Comparison of ENCODE assay signal across 1 cellular context in the genomic region with DNA sequence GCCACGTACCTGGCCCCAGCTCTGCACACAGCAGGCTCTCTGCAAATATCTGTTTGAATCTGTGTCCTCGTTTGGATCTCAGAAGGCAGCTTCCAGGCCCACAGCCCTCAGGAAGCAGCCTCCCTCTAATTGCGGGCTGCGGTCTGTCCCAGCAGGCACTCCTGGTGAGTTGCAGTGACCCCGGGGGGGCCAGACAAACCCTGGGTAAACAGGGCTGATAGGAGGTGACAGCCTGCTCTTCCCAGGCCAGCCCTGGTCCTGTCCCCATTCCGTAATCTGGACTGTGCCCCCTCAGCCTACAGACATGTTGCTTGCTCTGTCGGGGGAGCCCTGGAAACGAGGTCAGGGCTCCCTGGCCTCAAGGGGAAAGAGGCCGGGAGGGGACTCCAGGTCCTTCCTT.
TF ChIP-seq lines count a peak whose summit lies in the region.

No MANE protein-coding gene starts in this region.

TF ChIP-seq in HepG2, 621 proteins besides CTCF, POLR2A, EP300 and RAD21 (continued from another document and continues in another):
- TF ChIP-seq, protein P1, sequence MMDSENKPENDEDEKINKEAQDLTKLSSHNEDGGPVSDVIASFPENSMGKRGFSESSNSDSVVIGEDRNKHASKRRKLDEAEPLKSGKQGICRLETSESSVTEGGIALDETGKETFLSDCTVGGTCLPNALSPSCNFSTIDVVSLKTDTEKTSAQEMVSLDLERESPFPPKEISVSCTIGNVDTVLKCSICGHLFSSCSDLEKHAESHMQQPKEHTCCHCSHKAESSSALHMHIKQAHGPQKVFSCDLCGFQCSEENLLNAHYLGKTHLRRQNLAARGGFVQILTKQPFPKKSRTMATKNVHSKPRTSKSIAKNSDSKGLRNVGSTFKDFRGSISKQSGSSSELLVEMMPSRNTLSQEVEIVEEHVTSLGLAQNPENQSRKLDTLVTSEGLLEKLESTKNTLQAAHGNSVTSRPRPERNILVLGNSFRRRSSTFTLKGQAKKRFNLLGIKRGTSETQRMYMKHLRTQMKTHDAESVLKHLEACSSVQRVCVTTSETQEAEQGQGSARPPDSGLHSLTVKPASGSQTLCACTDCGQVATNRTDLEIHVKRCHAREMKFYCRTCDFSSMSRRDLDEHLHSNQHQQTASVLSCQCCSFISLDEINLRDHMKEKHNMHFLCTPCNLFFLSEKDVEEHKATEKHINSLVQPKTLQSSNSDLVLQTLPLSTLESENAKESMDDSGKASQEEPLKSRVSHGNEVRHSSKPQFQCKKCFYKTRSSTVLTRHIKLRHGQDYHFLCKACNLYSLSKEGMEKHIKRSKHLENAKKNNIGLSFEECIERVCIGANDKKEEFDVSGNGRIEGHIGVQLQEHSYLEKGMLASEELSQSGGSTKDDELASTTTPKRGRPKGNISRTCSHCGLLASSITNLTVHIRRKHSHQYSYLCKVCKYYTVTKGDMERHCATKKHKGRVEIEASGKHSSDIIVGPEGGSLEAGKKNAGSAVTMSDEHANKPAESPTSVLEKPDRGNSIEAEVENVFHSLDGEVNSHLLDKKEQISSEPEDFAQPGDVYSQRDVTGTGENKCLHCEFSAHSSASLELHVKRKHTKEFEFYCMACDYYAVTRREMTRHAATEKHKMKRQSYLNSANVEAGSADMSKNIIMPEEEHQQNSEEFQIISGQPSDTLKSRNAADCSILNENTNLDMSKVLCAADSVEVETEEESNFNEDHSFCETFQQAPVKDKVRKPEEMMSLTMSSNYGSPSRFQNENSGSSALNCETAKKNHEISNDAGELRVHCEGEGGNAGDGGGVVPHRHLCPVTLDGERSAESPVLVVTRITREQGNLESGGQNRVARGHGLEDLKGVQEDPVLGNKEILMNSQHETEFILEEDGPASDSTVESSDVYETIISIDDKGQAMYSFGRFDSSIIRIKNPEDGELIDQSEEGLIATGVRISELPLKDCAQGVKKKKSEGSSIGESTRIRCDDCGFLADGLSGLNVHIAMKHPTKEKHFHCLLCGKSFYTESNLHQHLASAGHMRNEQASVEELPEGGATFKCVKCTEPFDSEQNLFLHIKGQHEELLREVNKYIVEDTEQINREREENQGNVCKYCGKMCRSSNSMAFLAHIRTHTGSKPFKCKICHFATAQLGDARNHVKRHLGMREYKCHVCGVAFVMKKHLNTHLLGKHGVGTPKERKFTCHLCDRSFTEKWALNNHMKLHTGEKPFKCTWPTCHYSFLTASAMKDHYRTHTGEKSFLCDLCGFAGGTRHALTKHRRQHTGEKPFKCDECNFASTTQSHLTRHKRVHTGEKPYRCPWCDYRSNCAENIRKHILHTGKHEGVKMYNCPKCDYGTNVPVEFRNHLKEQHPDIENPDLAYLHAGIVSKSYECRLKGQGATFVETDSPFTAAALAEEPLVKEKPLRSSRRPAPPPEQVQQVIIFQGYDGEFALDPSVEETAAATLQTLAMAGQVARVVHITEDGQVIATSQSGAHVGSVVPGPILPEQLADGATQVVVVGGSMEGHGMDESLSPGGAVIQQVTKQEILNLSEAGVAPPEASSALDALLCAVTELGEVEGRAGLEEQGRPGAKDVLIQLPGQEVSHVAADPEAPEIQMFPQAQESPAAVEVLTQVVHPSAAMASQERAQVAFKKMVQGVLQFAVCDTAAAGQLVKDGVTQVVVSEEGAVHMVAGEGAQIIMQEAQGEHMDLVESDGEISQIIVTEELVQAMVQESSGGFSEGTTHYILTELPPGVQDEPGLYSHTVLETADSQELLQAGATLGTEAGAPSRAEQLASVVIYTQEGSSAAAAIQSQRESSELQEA (CRISPR knock-in tag; IDR thresholded peaks at IDR 0.05; ENCODE audit: not compliant biosample characterization), result no peak
- TF ChIP-seq ZNF773 (CRISPR knock-in tag; IDR thresholded peaks at IDR 0.05; ENCODE audit: borderline replicate concordance), result no peak
- no peak for TF ChIP-seq GPBP1L1 (CRISPR knock-in tag; IDR thresholded peaks at IDR 0.05)
- TF ChIP-seq NFATC3 (CRISPR knock-in tag; IDR thresholded peaks at IDR 0.05), result no peak
- no peak for TF ChIP-seq TBL1XR1 (IDR thresholded peaks at IDR 0.05; ENCODE audit: borderline replicate concordance, low read length, partially characterized antibody)
- TF ChIP-seq, protein P2, sequence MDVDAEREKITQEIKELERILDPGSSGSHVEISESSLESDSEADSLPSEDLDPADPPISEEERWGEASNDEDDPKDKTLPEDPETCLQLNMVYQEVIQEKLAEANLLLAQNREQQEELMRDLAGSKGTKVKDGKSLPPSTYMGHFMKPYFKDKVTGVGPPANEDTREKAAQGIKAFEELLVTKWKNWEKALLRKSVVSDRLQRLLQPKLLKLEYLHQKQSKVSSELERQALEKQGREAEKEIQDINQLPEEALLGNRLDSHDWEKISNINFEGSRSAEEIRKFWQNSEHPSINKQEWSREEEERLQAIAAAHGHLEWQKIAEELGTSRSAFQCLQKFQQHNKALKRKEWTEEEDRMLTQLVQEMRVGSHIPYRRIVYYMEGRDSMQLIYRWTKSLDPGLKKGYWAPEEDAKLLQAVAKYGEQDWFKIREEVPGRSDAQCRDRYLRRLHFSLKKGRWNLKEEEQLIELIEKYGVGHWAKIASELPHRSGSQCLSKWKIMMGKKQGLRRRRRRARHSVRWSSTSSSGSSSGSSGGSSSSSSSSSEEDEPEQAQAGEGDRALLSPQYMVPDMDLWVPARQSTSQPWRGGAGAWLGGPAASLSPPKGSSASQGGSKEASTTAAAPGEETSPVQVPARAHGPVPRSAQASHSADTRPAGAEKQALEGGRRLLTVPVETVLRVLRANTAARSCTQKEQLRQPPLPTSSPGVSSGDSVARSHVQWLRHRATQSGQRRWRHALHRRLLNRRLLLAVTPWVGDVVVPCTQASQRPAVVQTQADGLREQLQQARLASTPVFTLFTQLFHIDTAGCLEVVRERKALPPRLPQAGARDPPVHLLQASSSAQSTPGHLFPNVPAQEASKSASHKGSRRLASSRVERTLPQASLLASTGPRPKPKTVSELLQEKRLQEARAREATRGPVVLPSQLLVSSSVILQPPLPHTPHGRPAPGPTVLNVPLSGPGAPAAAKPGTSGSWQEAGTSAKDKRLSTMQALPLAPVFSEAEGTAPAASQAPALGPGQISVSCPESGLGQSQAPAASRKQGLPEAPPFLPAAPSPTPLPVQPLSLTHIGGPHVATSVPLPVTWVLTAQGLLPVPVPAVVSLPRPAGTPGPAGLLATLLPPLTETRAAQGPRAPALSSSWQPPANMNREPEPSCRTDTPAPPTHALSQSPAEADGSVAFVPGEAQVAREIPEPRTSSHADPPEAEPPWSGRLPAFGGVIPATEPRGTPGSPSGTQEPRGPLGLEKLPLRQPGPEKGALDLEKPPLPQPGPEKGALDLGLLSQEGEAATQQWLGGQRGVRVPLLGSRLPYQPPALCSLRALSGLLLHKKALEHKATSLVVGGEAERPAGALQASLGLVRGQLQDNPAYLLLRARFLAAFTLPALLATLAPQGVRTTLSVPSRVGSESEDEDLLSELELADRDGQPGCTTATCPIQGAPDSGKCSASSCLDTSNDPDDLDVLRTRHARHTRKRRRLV (CRISPR knock-in tag; IDR thresholded peaks at IDR 0.05), result no peak
- no peak for TF ChIP-seq HOXA9 (CRISPR knock-in tag; IDR thresholded peaks at IDR 0.05; ENCODE audit: borderline replicate concordance)
- TF ChIP-seq SP4 (CRISPR knock-in tag; IDR thresholded peaks at IDR 0.05), result no peak; the same call in 1 of the 2 replicates
- TF ChIP-seq ZSCAN31 (CRISPR knock-in tag; IDR thresholded peaks at IDR 0.05; ENCODE audit: low read depth), result 0 out of 2 replicates have a peak, but pooled peaks have one; percentile 39
- no peak for TF ChIP-seq ATF5 (CRISPR knock-in tag; IDR thresholded peaks at IDR 0.05; ENCODE audit: low read depth)
- peak; percentile 52; the same call in 1 of the 2 replicates for TF ChIP-seq ZNF788 (CRISPR knock-in tag; IDR thresholded peaks at IDR 0.05; ENCODE audit: borderline replicate concordance)
- TF ChIP-seq ZFY (CRISPR knock-in tag; IDR thresholded peaks at IDR 0.05), result no peak
- TF ChIP-seq, protein P3, sequence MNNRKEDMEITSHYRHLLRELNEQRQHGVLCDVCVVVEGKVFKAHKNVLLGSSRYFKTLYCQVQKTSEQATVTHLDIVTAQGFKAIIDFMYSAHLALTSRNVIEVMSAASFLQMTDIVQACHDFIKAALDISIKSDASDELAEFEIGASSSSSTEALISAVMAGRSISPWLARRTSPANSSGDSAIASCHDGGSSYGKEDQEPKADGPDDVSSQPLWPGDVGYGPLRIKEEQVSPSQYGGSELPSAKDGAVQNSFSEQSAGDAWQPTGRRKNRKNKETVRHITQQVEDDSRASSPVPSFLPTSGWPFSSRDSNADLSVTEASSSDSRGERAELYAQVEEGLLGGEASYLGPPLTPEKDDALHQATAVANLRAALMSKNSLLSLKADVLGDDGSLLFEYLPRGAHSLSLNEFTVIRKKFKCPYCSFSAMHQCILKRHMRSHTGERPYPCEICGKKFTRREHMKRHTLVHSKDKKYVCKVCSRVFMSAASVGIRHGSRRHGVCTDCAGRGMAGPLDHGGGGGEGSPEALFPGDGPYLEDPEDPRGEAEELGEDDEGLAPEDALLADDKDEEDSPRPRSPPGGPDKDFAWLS (CRISPR knock-in tag; IDR thresholded peaks at IDR 0.05; ENCODE audit: borderline replicate concordance), result no peak
- TF ChIP-seq KDM3A (CRISPR knock-in tag; IDR thresholded peaks at IDR 0.05; ENCODE audit: low read depth), result no peak
- TF ChIP-seq NFE2L1 (CRISPR knock-in tag; IDR thresholded peaks at IDR 0.05; ENCODE audit: borderline replicate concordance), result no peak
- no peak for TF ChIP-seq ZNF225 (CRISPR knock-in tag; IDR thresholded peaks at IDR 0.05)
- TF ChIP-seq ZNF589 (CRISPR knock-in tag; conservative IDR thresholded peaks at IDR 0.05), result no peak
- no peak for TF ChIP-seq ZNF235 (CRISPR knock-in tag; IDR thresholded peaks at IDR 0.05; ENCODE audit: borderline replicate concordance)
- TF ChIP-seq ARHGAP35 (CRISPR knock-in tag; IDR thresholded peaks at IDR 0.05; ENCODE audit: borderline replicate concordance), result no peak
- no peak for TF ChIP-seq XRCC5 (optimal IDR thresholded peaks at IDR 0.05; ENCODE audit: low read length)
- TF ChIP-seq SMAD3 (CRISPR knock-in tag; IDR thresholded peaks at IDR 0.05), result no peak
- TF ChIP-seq ERF (CRISPR knock-in tag; IDR thresholded peaks at IDR 0.05), result 0 out of 2 replicates have a peak, but pooled peaks have one; percentile 42
- no peak for TF ChIP-seq FOXM1 (CRISPR knock-in tag; IDR thresholded peaks at IDR 0.05)
- no peak for TF ChIP-seq ZNF367 (CRISPR knock-in tag; IDR thresholded peaks at IDR 0.05; ENCODE audit: borderline replicate concordance)
- no peak for TF ChIP-seq ZNF530 (CRISPR knock-in tag; IDR thresholded peaks at IDR 0.05; ENCODE audit: low read depth)
- 0 out of 2 replicates have a peak, but pooled peaks have one; percentile 23 for TF ChIP-seq ISL2 (CRISPR knock-in tag; IDR thresholded peaks at IDR 0.05)
- TF ChIP-seq ZNF552 (CRISPR knock-in tag; IDR thresholded peaks at IDR 0.05; ENCODE audit: borderline replicate concordance), result no peak
- no peak for TF ChIP-seq ZNF503 (CRISPR knock-in tag; IDR thresholded peaks at IDR 0.05)
- TF ChIP-seq ADNP (CRISPR knock-in tag; IDR thresholded peaks at IDR 0.05), result no peak
- TF ChIP-seq ISX (CRISPR knock-in tag; conservative IDR thresholded peaks at IDR 0.05), result no peak
- no peak for TF ChIP-seq JARID2 (CRISPR knock-in tag; IDR thresholded peaks at IDR 0.05; ENCODE audit: insufficient replicate concordance)
- TF ChIP-seq ELK4 (CRISPR knock-in tag; IDR thresholded peaks at IDR 0.05; ENCODE audit: borderline replicate concordance), result no peak
- no peak for TF ChIP-seq DBP (CRISPR knock-in tag; IDR thresholded peaks at IDR 0.05; ENCODE audit: not compliant biosample characterization)
- TF ChIP-seq HMG20A (CRISPR knock-in tag; IDR thresholded peaks at IDR 0.05; ENCODE audit: borderline replicate concordance), result no peak
- TF ChIP-seq HNRNPL (IDR thresholded peaks at IDR 0.05; ENCODE audit: low read depth, low read length), result no peak
- TF ChIP-seq ZNF263 (CRISPR knock-in tag; IDR thresholded peaks at IDR 0.05), result no peak
- TF ChIP-seq CHCHD3 (CRISPR knock-in tag; IDR thresholded peaks at IDR 0.05), result no peak
